8 cellular contexts compared by ENCODE assay signal in the genomic region with DNA sequence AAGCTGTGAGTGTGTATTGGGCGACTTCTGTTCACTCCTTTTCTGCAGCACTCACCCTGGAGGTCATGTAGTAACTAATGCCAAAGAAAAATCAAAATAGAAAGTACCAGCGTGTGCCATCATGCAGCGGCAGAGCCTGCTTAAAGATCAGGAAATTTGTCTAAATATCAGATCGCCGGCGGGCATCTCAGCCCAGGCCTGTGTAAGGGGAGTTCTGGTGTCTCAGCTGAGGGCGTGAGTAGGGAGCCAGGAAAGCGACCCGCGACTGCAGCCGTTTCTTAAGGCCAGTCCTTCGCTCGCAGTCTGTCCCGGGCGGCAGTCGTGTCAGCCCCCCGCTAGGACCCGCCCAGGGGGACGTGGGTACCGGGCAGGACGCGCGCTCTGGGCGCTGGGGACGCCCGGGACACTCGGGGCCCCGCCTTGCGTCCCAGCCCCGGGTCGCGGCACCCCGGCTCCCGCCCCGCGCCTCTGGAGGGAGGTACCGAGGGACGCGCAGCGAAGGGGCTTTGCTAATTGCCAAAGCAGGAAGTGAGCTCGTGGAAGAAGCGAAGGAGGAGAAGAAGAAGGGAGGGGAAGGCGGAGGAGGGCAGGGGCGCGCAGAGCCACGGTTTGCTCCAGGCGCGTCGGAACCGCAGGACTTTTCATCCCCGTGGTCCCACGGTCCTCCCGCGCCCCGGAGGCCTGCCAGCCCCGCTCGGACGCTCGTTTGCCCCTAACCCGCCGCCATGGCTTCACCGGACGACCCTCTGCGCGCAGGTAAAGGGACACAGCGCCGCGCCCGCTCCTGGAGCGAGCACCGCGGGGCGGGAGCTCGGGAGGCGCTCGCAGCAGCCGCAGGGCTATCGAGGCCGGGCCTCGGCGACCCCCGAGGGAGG. TPM values are rescaled to one million over a fixed set of nuclear protein-coding genes. Genes with fewer than 3 reads are reported as not detected.
A peak's percentile ranks its signal among the peaks of the same experiment; 100 is the strongest.
DNase-seq lines count a peak whose midpoint lies in the region; ATAC-seq lines count a peak whose summit lies in the region.

No MANE protein-coding gene starts in this region.

- peak overlapping the region; percentile 11 to 78 for H3K18ac ChIP-seq in mesenchymal stem cell (ENCODE audit: low read depth in 1 of 2, low read length in 2 of 2)

- H3K23ac ChIP-seq in mesenchymal stem cell (ENCODE audit: low read length in 2 of 2): no peak overlapping the region

- no peak overlapping the region for H4K8ac ChIP-seq in mesenchymal stem cell (ENCODE audit: low read length)

- DNase-seq in COLO668 (lab: John Stamatoyannopoulos, UW; ENCODE audit: unreplicated experiment) (peak; percentile 25), HS-5 (ENCODE audit: low read depth) (peak; percentile 18), dermis blood vessel endothelial cell (peak; percentile 7), mesenchymal stem cell (peak; percentile 38), UCSD-AML1 (lab: John Stamatoyannopoulos, UW; ENCODE audit: unreplicated experiment) (no peak)
- peak; percentile 13 for DNase-seq in stimulated activated naive B cell treated with anti-CD40 and anti-IgM and Interleukin-4, amounts not matched to agents 10 μg/mL and 1 μg/mL and 100 μg/mL, for 72 hours

- H2BK5ac ChIP-seq in mesenchymal stem cell (ENCODE audit: low read depth, low read length, poor library complexity, severe bottlenecking): no peak overlapping the region

- no peak overlapping the region for H2BK120ac ChIP-seq in mesenchymal stem cell (ENCODE audit: low read depth, low read length)

- ATAC-seq in GM19438 (IDR thresholded peaks at IDR 0.05; ENCODE audit: low read depth, unreplicated experiment): peak; percentile 85
- ATAC-seq in activated CD4-positive, CD25-positive, alpha-beta regulatory T cell treated with anti-CD3 and anti-CD28 coated beads, Interleukin-2, amount 50 U/mL, for 24 hours: peak; percentile 64 to 74
- peak; percentile 55 to 69 for ATAC-seq in stimulated activated naive B cell treated with anti-CD40 and anti-IgM and Interleukin-4, amounts not matched to agents 10 μg/mL and 1 μg/mL and 100 μg/mL, for 72 hours (replicated peaks)

- peaks cover 10% of the 10 kb centered on the region for H3K4me1 ChIP-seq in mesenchymal stem cell (ENCODE audit: control insufficient read depth, insufficient read depth, low read depth, low read length)

- H3K9me3 Mint-ChIP-seq in stimulated activated naive B cell treated with anti-CD40 and anti-IgM and Interleukin-4, amounts not matched to agents 10 μg/mL and 1 μg/mL and 100 μg/mL, for 72 hours: no peaks in the 10 kb centered on the region

- peak overlapping the region; percentile 74 for H2BK15ac ChIP-seq in mesenchymal stem cell (ENCODE audit: low read depth, poor library complexity, severe bottlenecking)

- peak overlapping the region; percentile 88 to 91 for H3K4me3 Mint-ChIP-seq in stimulated activated naive B cell treated with anti-CD40 and anti-IgM and Interleukin-4, amounts not matched to agents 10 μg/mL and 1 μg/mL and 100 μg/mL, for 72 hours

- no peak overlapping the region for H3K27ac ChIP-seq in mesenchymal stem cell (ENCODE audit: low read length, poor library complexity, severe bottlenecking)

- peaks cover 23 to 57% of the 10 kb centered on the region in 2 experiments for H3K27me3 ChIP-seq in mesenchymal stem cell (ENCODE audit: control insufficient read depth in 1 of 2, insufficient read depth in 1 of 2, low read length in 2 of 2)

- 1% methylated on average over 65 of the region's 82 CpGs for whole genome bisulfite sequencing in mesenchymal stem cell

- H2BK12ac ChIP-seq in mesenchymal stem cell (ENCODE audit: low read length in 2 of 2): no peak overlapping the region

- no peaks in the 10 kb centered on the region for H3K36me3 ChIP-seq in mesenchymal stem cell (ENCODE audit: control insufficient read depth in 1 of 2, insufficient read depth in 2 of 2, low read depth in 1 of 2, low read length in 2 of 2)

- no peak overlapping the region for H3K14ac ChIP-seq in mesenchymal stem cell (ENCODE audit: low read length in 2 of 2)

- H3K79me1 ChIP-seq in mesenchymal stem cell (replicated peaks; ENCODE audit: low read length, poor library complexity, severe bottlenecking): no peaks in the 10 kb centered on the region

- no peaks in the 10 kb centered on the region for H3K9me3 ChIP-seq in mesenchymal stem cell (ENCODE audit: control insufficient read depth, low read length)

- no peak overlapping the region for H3K4ac ChIP-seq in mesenchymal stem cell (ENCODE audit: low read depth in 1 of 2, low read length in 2 of 2)

- peaks cover 35 to 63% of the 10 kb centered on the region in 2 donors for H3K27me3 Mint-ChIP-seq in stimulated activated naive B cell treated with anti-CD40 and anti-IgM and Interleukin-4, amounts not matched to agents 10 μg/mL and 1 μg/mL and 100 μg/mL, for 72 hours

- peak overlapping the region; percentile 60 for H2AFZ ChIP-seq in mesenchymal stem cell (ENCODE audit: low read depth, low read length)

- H4K91ac ChIP-seq in mesenchymal stem cell (ENCODE audit: low read length): no peak overlapping the region

- peak overlapping the region; percentile 96 for H3K4me2 ChIP-seq in mesenchymal stem cell (ENCODE audit: low read length, poor library complexity, severe bottlenecking)

- peaks cover 17 to 23% of the 10 kb centered on the region in 2 donors for H3K4me1 Mint-ChIP-seq in stimulated activated naive B cell treated with anti-CD40 and anti-IgM and Interleukin-4, amounts not matched to agents 10 μg/mL and 1 μg/mL and 100 μg/mL, for 72 hours

- no peak overlapping the region for H2AK5ac ChIP-seq in mesenchymal stem cell (ENCODE audit: low read length, severe bottlenecking)

- H3K36me3 Mint-ChIP-seq in stimulated activated naive B cell treated with anti-CD40 and anti-IgM and Interleukin-4, amounts not matched to agents 10 μg/mL and 1 μg/mL and 100 μg/mL, for 72 hours: peaks cover 3 to 9% of the 10 kb centered on the region in 2 donors

- H3K9ac ChIP-seq in mesenchymal stem cell (ENCODE audit: low read length): peak overlapping the region; percentile 18

- H3K4me3 ChIP-seq in mesenchymal stem cell (ENCODE audit: insufficient read depth in 1 of 2, low read depth in 1 of 2, low read length in 2 of 2): peak overlapping the region; percentile 75 to 76

- peak overlapping the region; percentile 72 for H3K27ac Mint-ChIP-seq in stimulated activated naive B cell treated with anti-CD40 and anti-IgM and Interleukin-4, amounts not matched to agents 10 μg/mL and 1 μg/mL and 100 μg/mL, for 72 hours

RNA-seq across cellular contexts. Expression of a gene that starts 1.1 kb away (rescaled TPM):
- not detected in 2 replicates for total RNA-seq in dermis blood vessel endothelial cell
- 0.18 TPM for polyA plus RNA-seq in mesenchymal stem cell (2013, experiment 1 of 2)
- polyA plus RNA-seq in mesenchymal stem cell (2013, experiment 2 of 2): 0.15 TPM
